24 cellular contexts compared by ENCODE assay signal in the genomic region with DNA sequence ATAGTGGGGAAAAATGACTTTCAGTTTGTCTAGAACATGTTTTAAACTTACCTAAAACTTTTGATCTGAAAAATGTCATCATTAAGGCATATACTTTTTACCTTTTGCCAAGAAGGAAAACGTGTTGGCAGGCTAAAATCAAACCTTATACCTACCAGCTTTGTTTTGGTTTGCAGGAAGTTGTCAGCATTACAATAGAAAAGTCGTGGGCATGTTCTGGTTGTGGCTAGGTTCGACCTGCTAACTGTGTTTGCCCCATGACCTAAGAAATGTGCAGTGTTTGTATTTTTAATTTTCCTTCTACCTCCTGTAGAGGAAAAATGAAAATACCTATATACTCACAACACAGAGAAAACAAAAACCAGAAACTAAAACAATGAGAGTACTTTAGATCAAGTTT. TPM values are rescaled to one million over a fixed set of nuclear protein-coding genes. Genes with fewer than 3 reads are reported as not detected.
DNase-seq lines count a peak whose midpoint lies in the region; ATAC-seq and TF ChIP-seq lines count a peak whose summit lies in the region.
"Had no signal": no experiment of that assay in that cellular context is flagged by ENCODE, and none has a peak within 500 bp of the region (broad histone marks: within the 10 kb centered on the region; RNA-seq: fewer than 3 reads in every experiment).

No MANE protein-coding gene starts in this region.

- no peak for DNase-seq in activated T-cell treated with anti-CD3 and anti-CD28 coated beads, Interleukin-2, amount 50 U/mL, for 4 hours
- DNase-seq in activated T-cell treated with anti-CD3 and anti-CD28 coated beads for 4 hours (no peak), natural killer cell (no peak), NCI-H510A (lab: John Stamatoyannopoulos, UW) (no peak)
- no peak for DNase-seq in stimulated activated CD4-positive, alpha-beta T cell treated with anti-CD3 and anti-CD28 coated beads, Interleukin-4, amount 100 ng/mL, for 4 hours
- DNase-seq: body of pancreas, C1 segment of cervical spinal cord, DMS153, esophagus squamous epithelium, kidney glomerular epithelial cell, NCI-H1694 treated with DMSO at 0.1 percent for 48 hours, NCI-H2227 treated with DMSO at 0.1 percent for 48 hours, uterus had no signal

- H3K4me3 Mint-ChIP-seq in activated T-cell treated with anti-CD3 and anti-CD28 coated beads, Interleukin-2, amount 50 U/mL, for 4 hours, result peak overlapping the region; percentile 37
- H3K4me3 Mint-ChIP-seq in activated T-helper 17 cell treated with anti-CD3 and anti-CD28 coated beads, Interleukin-2, amount 50 U/mL, for 72 hours, result peak overlapping the region; percentile 75
- peak overlapping the region; percentile 81 for H3K4me3 Mint-ChIP-seq in natural killer cell
- H3K4me3 Mint-ChIP-seq: WTC11 had no signal

- no peaks in the 10 kb centered on the region for H3K9me3 Mint-ChIP-seq in activated T-cell treated with anti-CD3 and anti-CD28 coated beads, Interleukin-2, amount 50 U/mL, for 4 hours
- no peaks in the 10 kb centered on the region for H3K9me3 Mint-ChIP-seq in activated T-helper 17 cell treated with anti-CD3 and anti-CD28 coated beads, Interleukin-2, amount 50 U/mL, for 72 hours
- H3K9me3 Mint-ChIP-seq in natural killer cell, result no peaks in the 10 kb centered on the region
- H3K9me3 Mint-ChIP-seq: activated naive CD4-positive, alpha-beta T cell treated with anti-CD3 and anti-CD28 coated beads, Interleukin-2, amount 50 U/mL, for 72 hours; WTC11 had no signal

- no peaks in the 10 kb centered on the region; the same call in 1 of the 2 replicates for H3K79me2 ChIP-seq in KMS-11 (ENCODE audit: insufficient read depth, low read depth)

- H3K36me3 ChIP-seq in KMS-11 (ENCODE audit: insufficient read depth), result no peaks in the 10 kb centered on the region
- H3K36me3 ChIP-seq: esophagus squamous epithelium, gastroesophageal sphincter, SJSA1, uterus had no signal

- peak overlapping the region; percentile 87 for H3K27ac Mint-ChIP-seq in activated T-helper 17 cell treated with anti-CD3 and anti-CD28 coated beads, Interleukin-2, amount 50 U/mL, for 72 hours
- peak overlapping the region; percentile 87 to 95 for H3K27ac Mint-ChIP-seq in natural killer cell
- H3K27ac Mint-ChIP-seq: WTC11 had no signal

- no peaks in the 10 kb centered on the region for H3K27me3 Mint-ChIP-seq in activated T-cell treated with anti-CD3 and anti-CD28 coated beads, Interleukin-2, amount 50 U/mL, for 4 hours (ENCODE audit: low read depth)
- no peaks in the 10 kb centered on the region for H3K27me3 Mint-ChIP-seq in activated T-helper 17 cell treated with anti-CD3 and anti-CD28 coated beads, Interleukin-2, amount 50 U/mL, for 72 hours
- H3K27me3 Mint-ChIP-seq in natural killer cell (ENCODE audit: low read depth in 2 of 2), result no peaks in the 10 kb centered on the region

- H3K36me3 Mint-ChIP-seq in activated T-cell treated with anti-CD3 and anti-CD28 coated beads, Interleukin-2, amount 50 U/mL, for 4 hours (ENCODE audit: insufficient read depth), result peaks cover 10% of the 10 kb centered on the region
- peaks cover 47% of the 10 kb centered on the region for H3K36me3 Mint-ChIP-seq in activated T-helper 17 cell treated with anti-CD3 and anti-CD28 coated beads, Interleukin-2, amount 50 U/mL, for 72 hours (ENCODE audit: low read depth)
- no peaks in the 10 kb centered on the region for H3K36me3 Mint-ChIP-seq in natural killer cell
- H3K36me3 Mint-ChIP-seq: WTC11 had no signal

- intact Hi-C loops in natural killer cell (cut with micrococcal nuclease), result no loop called here

- no peak overlapping the region for H2AFZ ChIP-seq in KMS-11 (ENCODE audit: low read depth)

- H3K27me3 ChIP-seq in KMS-11 (ENCODE audit: insufficient read depth, low read depth), result no peaks in the 10 kb centered on the region
- H3K27me3 ChIP-seq: body of pancreas had no signal

- peak in 1 of 2 donors; percentile 46 for ATAC-seq in activated T-cell treated with anti-CD3 and anti-CD28 coated beads, Interleukin-2, amount 50 U/mL, for 4 hours
- ATAC-seq in activated T-helper 17 cell treated with anti-CD3 and anti-CD28 coated beads, Interleukin-2, amount 50 U/mL, for 72 hours (replicated peaks), result peak; percentile 42
- ATAC-seq in natural killer cell (peak in 2 of 3 donors; percentile 30 to 54), GM21515 (IDR thresholded peaks at IDR 0.05; ENCODE audit: unreplicated experiment) (no peak)
- ATAC-seq: activated naive CD4-positive, alpha-beta T cell treated with anti-CD3 and anti-CD28 coated beads, Interleukin-2, amount 50 U/mL, for 72 hours; body of pancreas; gastroesophageal sphincter; Panc1; WTC11 had no signal

- peak overlapping the region; percentile 37 for H3K27ac ChIP-seq in KMS-11
- H3K27ac ChIP-seq: body of pancreas, esophagus squamous epithelium, gastroesophageal sphincter, SJSA1, uterus had no signal

- peaks cover 85% of the 10 kb centered on the region for H3K4me1 Mint-ChIP-seq in activated T-cell treated with anti-CD3 and anti-CD28 coated beads, Interleukin-2, amount 50 U/mL, for 4 hours (ENCODE audit: low read depth)
- peaks cover 52% of the 10 kb centered on the region for H3K4me1 Mint-ChIP-seq in activated T-helper 17 cell treated with anti-CD3 and anti-CD28 coated beads, Interleukin-2, amount 50 U/mL, for 72 hours
- H3K4me1 Mint-ChIP-seq in natural killer cell, result peaks cover 65 to 70% of the 10 kb centered on the region in 2 donors

- H4K20me1 ChIP-seq in KMS-11 (ENCODE audit: insufficient read depth), result no peaks in the 10 kb centered on the region

- H3K4me1 ChIP-seq in KMS-11 (ENCODE audit: low read depth, poor library complexity, severe bottlenecking), result peaks cover 19% of the 10 kb centered on the region
- H3K4me1 ChIP-seq: body of pancreas, esophagus squamous epithelium, gastroesophageal sphincter, SJSA1, uterus had no signal

- no peak for TF ChIP-seq CTCF in KMS-11 (conservative IDR thresholded peaks at IDR 0.05; ENCODE audit: low read depth, low read length)
- TF ChIP-seq CTCF in natural killer cell (IDR thresholded peaks at IDR 0.05), result no peak

- no peak overlapping the region for H3K4me3 ChIP-seq in KMS-11 (IDR thresholded peaks at IDR 0.05; ENCODE audit: insufficient read depth, low read depth, low read length)
- H3K4me3 ChIP-seq: body of pancreas, esophagus squamous epithelium, gastroesophageal sphincter, SJSA1, uterus had no signal

- H3K9ac ChIP-seq in KMS-11, result no peak overlapping the region; the same call in 1 of the 2 replicates

- peak overlapping the region; percentile 53 for H3K4me2 ChIP-seq in KMS-11

RNA-seq across cellular contexts. Expression of gene SKAP1, which starts 13.0 kb away (rescaled TPM):
- total RNA-seq in activated T-cell treated with anti-CD3 and anti-CD28 coated beads, Interleukin-2, amount 50 U/mL, for 4 hours, result 10 to 100 TPM; 25.8 to 33.9 (median 28.7) TPM
- 100 to 1,000 TPM in 1 of 2 donors, 10 to 100 TPM in 1; 71.4 to 103 TPM for total RNA-seq in activated T-helper 17 cell treated with anti-CD3 and anti-CD28 coated beads, Interleukin-2, amount 50 U/mL, for 72 hours
- 100 to 1,000 TPM; 168 to 227 (median 190) TPM for total RNA-seq in natural killer cell
- total RNA-seq: H1, myocyte, osteoblast, WTC11 had no signal
